In genomic region chr14:96011609-96012008, GRCh38 we compare ENCODE assay signal across 18 cellular contexts. TPM values are rescaled to one million over a fixed set of nuclear protein-coding genes. Genes with fewer than 3 reads are reported as not detected.
DNase-seq lines count a peak whose midpoint lies in the region; ATAC-seq, FAIRE-seq and TF ChIP-seq lines count a peak whose summit lies in the region.
"Had no signal": no experiment of that assay in that cellular context is flagged by ENCODE, and none has a peak within 500 bp of the region (broad histone marks: within the 10 kb centered on the region; RNA-seq: fewer than 3 reads in every experiment).

No MANE protein-coding gene starts in this region.

- no peaks in the 10 kb centered on the region for H3K36me3 ChIP-seq in liver (ENCODE audit: control insufficient read depth in 4 of 4, insufficient read depth in 3 of 4, low read depth in 1 of 4, low read length in 3 of 4)
- H3K36me3 ChIP-seq in HepG2 (replicated peaks in 1 of 2; ENCODE audit: control insufficient read depth in 1 of 2, insufficient read depth in 2 of 2, low read length in 2 of 2): no peaks in the 10 kb centered on the region
- H3K36me3 ChIP-seq in left ventricle myocardium inferior: no peaks in the 10 kb centered on the region

- ATAC-seq in HepG2: no peak
- no peak for ATAC-seq in stimulated activated naive B cell treated with anti-CD40 and anti-IgM and Interleukin-4, amounts not matched to agents 10 μg/mL and 1 μg/mL and 100 μg/mL, for 72 hours (replicated peaks)
- ATAC-seq: GM12878, HCT116 had no signal

- no peak overlapping the region for H3K27ac ChIP-seq in liver (ENCODE audit: low read depth in 1 of 2, low read length in 2 of 2)
- H3K27ac ChIP-seq in HepG2 (ENCODE audit: extremely low read length, insufficient read depth, low read length): no peak overlapping the region
- no peak overlapping the region for H3K27ac ChIP-seq in left ventricle myocardium inferior (replicated peaks)
- H3K27ac ChIP-seq: GM23248 had no signal

- H3K4me3 ChIP-seq in liver (ENCODE audit: low read depth in 1 of 3, low read length in 3 of 3) (no peak overlapping the region), HepG2 (replicated peaks in 1 of 3; ENCODE audit: insufficient read depth in 1 of 3, low read depth in 2 of 3, low read length in 3 of 3) (no peak overlapping the region), fibroblast of villous mesenchyme (ENCODE audit: low read depth, low read length) (no peak overlapping the region), left ventricle myocardium inferior (no peak overlapping the region)
- H3K4me3 ChIP-seq: GM12878, GM23248 had no signal

- POLR2A ChIA-PET in HepG2 (lab: Yijun Ruan, JAX): no interaction called here

- H3K9me3 ChIP-seq in liver (ENCODE audit: control insufficient read depth in 4 of 4, low read length in 3 of 4) (peaks cover 0 to 3% (median 0%) of the 10 kb centered on the region in 4 donors), HepG2 (ENCODE audit: low read length) (peaks cover 19% of the 10 kb centered on the region), left ventricle myocardium inferior (replicated peaks) (peaks cover 42% of the 10 kb centered on the region)

- H3K27me3 ChIP-seq in liver (ENCODE audit: control insufficient read depth in 4 of 4, insufficient read depth in 4 of 4, low read length in 3 of 4) (no peaks in the 10 kb centered on the region), HepG2 (ENCODE audit: control insufficient read depth in 1 of 2, insufficient read depth in 2 of 2, low read length in 2 of 2) (no peaks in the 10 kb centered on the region), left ventricle myocardium inferior (ENCODE audit: low read depth) (peaks cover 16% of the 10 kb centered on the region)

- H3K27ac Mint-ChIP-seq in stimulated activated naive B cell treated with anti-CD40 and anti-IgM and Interleukin-4, amounts not matched to agents 10 μg/mL and 1 μg/mL and 100 μg/mL, for 72 hours: no peak overlapping the region
- H3K27ac Mint-ChIP-seq: CD4-positive, alpha-beta memory T cell had no signal

- no peaks in the 10 kb centered on the region for H3K79me2 ChIP-seq in HepG2 (ENCODE audit: insufficient read depth, low read length)

- H3K9me3 Mint-ChIP-seq in stimulated activated naive B cell treated with anti-CD40 and anti-IgM and Interleukin-4, amounts not matched to agents 10 μg/mL and 1 μg/mL and 100 μg/mL, for 72 hours: peaks cover 15 to 17% of the 10 kb centered on the region in 2 donors

- no peaks in the 10 kb centered on the region for H4K20me1 ChIP-seq in HepG2 (ENCODE audit: insufficient read depth, low read length)

- H3K9ac ChIP-seq in liver (ENCODE audit: low read depth in 1 of 2, low read length in 2 of 2) (no peak overlapping the region), HepG2 (ENCODE audit: insufficient read depth, low read depth, low read length) (no peak overlapping the region)
- H3K9ac ChIP-seq: GM23248 had no signal

- CTCF ChIA-PET in HepG2 (lab: Yijun Ruan, JAX; ENCODE audit: low intra/inter-chr PET ratio, low total read pairs): no interaction called here

- TF ChIP-seq CTCF in liver (IDR thresholded peaks at IDR 0.05; ENCODE audit: low read depth, low read length, missing input control) (no peak), HepG2 (CRISPR knock-in tag; IDR thresholded peaks at IDR 0.05) (no peak), fibroblast of villous mesenchyme (IDR thresholded peaks at IDR 0.05; ENCODE audit: insufficient read depth, low read depth, low read length) (no peak), left ventricle myocardium inferior (IDR thresholded peaks at IDR 0.05; ENCODE audit: borderline replicate concordance) (no peak)

- H3K36me3 Mint-ChIP-seq in stimulated activated naive B cell treated with anti-CD40 and anti-IgM and Interleukin-4, amounts not matched to agents 10 μg/mL and 1 μg/mL and 100 μg/mL, for 72 hours: peaks cover 8 to 10% of the 10 kb centered on the region in 2 donors

- no peak overlapping the region for H2AFZ ChIP-seq in HepG2 (ENCODE audit: low read length)
- H2AFZ ChIP-seq: GM23248 had no signal

- no peak for TF ChIP-seq EP300 in HepG2 (IDR thresholded peaks at IDR 0.05; ENCODE audit: low read depth in 2 of 2, low read length in 2 of 2)
- TF ChIP-seq EP300 in HepG2 (CRISPR knock-in tag; IDR thresholded peaks at IDR 0.05; ENCODE audit: borderline replicate concordance): no peak

- peaks cover 14 to 19% of the 10 kb centered on the region in 2 donors for H3K4me1 Mint-ChIP-seq in stimulated activated naive B cell treated with anti-CD40 and anti-IgM and Interleukin-4, amounts not matched to agents 10 μg/mL and 1 μg/mL and 100 μg/mL, for 72 hours
- H3K4me1 Mint-ChIP-seq: CD4-positive, alpha-beta memory T cell had no signal

- DNase-seq in HepG2 (ENCODE audit: low spot score) (no peak), fibroblast of villous mesenchyme (ENCODE audit: low read depth) (peak; percentile 8), pons (ENCODE audit: low spot score) (peak; percentile 6), amniotic stem cell (lab: John Stamatoyannopoulos, UW) (no peak), left ventricle myocardium inferior (no peak)
- no peak for DNase-seq in stimulated activated naive B cell treated with anti-CD40 and anti-IgM and Interleukin-4, amounts not matched to agents 10 μg/mL and 1 μg/mL and 100 μg/mL, for 72 hours
- DNase-seq: C1 segment of cervical spinal cord; CD4-positive, alpha-beta memory T cell; DMS79; GM23248 had no signal

- intact Hi-C loops in HepG2 (cut with micrococcal nuclease; ENCODE audit: unreplicated experiment) (no loop called here), left ventricle myocardium inferior (cut with micrococcal nuclease) (no loop called here)

- no peak overlapping the region for H3K4me3 Mint-ChIP-seq in stimulated activated naive B cell treated with anti-CD40 and anti-IgM and Interleukin-4, amounts not matched to agents 10 μg/mL and 1 μg/mL and 100 μg/mL, for 72 hours
- H3K4me3 Mint-ChIP-seq: B cell; CD4-positive, alpha-beta memory T cell had no signal

- H3K4me1 ChIP-seq in liver (ENCODE audit: control insufficient read depth in 4 of 4, insufficient read depth in 4 of 4, low read length in 3 of 4) (peaks cover 0 to 6% (median 1%) of the 10 kb centered on the region in 4 donors), HepG2 (ENCODE audit: insufficient read depth, low read length) (no peaks in the 10 kb centered on the region), left ventricle myocardium inferior (no peaks in the 10 kb centered on the region)

- H3K27me3 Mint-ChIP-seq in stimulated activated naive B cell treated with anti-CD40 and anti-IgM and Interleukin-4, amounts not matched to agents 10 μg/mL and 1 μg/mL and 100 μg/mL, for 72 hours: peaks cover 0 to 1% of the 10 kb centered on the region in 2 donors
- H3K27me3 Mint-ChIP-seq: B cell had no signal

- no peak for FAIRE-seq in HepG2 (lab: Jason Lieb, UNC)
- FAIRE-seq: A204.1, GM12878, GM18507, H54, HTR-8/SVneo had no signal

- in situ Hi-C loops in HepG2 (cut with HindIII; ENCODE audit: extremely low pct_ligation_motif_present, low pct_unique_long_range_greater_than_20kb): no loop called here

- TF ChIP-seq POLR2A in HepG2 (IDR thresholded peaks at IDR 0.05; ENCODE audit: insufficient read depth in 1 of 2, low read depth in 2 of 2, low read length in 2 of 2): no peak

- TF ChIP-seq RAD21 in liver (IDR thresholded peaks at IDR 0.05) (no peak), HepG2 (CRISPR knock-in tag; IDR thresholded peaks at IDR 0.05) (no peak)

- BruUV-seq in HepG2 (replicated peaks; lab: Mats Ljungman, UMichigan): no TSS peak

- no peak overlapping the region for H3K4me2 ChIP-seq in HepG2 (ENCODE audit: low read depth, low read length)

TF ChIP-seq in liver, 16 proteins besides CTCF, POLR2A, EP300 and RAD21 (continues in another document):
- TF ChIP-seq HNF4G (IDR thresholded peaks at IDR 0.05) (peak; percentile 3), RXRA (IDR thresholded peaks at IDR 0.05) (peak; percentile 72 to 82), MAX (IDR thresholded peaks at IDR 0.05) (peak; percentile 36), FOXA2 (IDR thresholded peaks at IDR 0.05) (no peak), SP1 (IDR thresholded peaks at IDR 0.05) (peak; percentile 82)

TF ChIP-seq in HepG2, 621 proteins besides CTCF, POLR2A, EP300 and RAD21 (continues in another document):
- no peak for TF ChIP-seq MYPOP (CRISPR knock-in tag; IDR thresholded peaks at IDR 0.05)
- no peak for TF ChIP-seq FOXA1 (IDR thresholded peaks at IDR 0.05)
- TF ChIP-seq FOXA1 (CRISPR knock-in tag; IDR thresholded peaks at IDR 0.05): no peak

RNA-seq across cellular contexts. Expression of gene C14orf132, which starts 27.6 kb away (rescaled TPM):
- total RNA-seq in liver (1 to 10 TPM; 1.9 to 2.3 TPM), HepG2 (2016; rRNA removed; fragmentation: Illumina TruSeq; extraction: Trizol) (0.15 and 0.18 TPM in 2 replicates), fibroblast of villous mesenchyme (20.6 and 22.9 TPM in 2 replicates), left ventricle myocardium inferior (4.8 TPM)
- polyA plus RNA-seq in liver (1 to 10 TPM; 1.8 to 3.0 TPM), HepG2 (2011; rRNA removed) (0.13 TPM in 2 replicates)
- not detected in 2 replicates for total RNA-seq in HepG2 (2016; cell fraction: cytosol; rRNA removed; fragmentation: Illumina TruSeq; extraction: Trizol; ENCODE audit: low read depth)
- 0.09 and 0.15 TPM in 2 replicates for total RNA-seq in HepG2 (2016; cell fraction: insoluble cytoplasmic fraction; rRNA removed; fragmentation: Illumina TruSeq; extraction: Trizol)
- 0.06 and 0.10 TPM in 2 replicates for total RNA-seq in HepG2 (2016; cell fraction: membrane; rRNA removed; fragmentation: Illumina TruSeq; extraction: Trizol)
- 0.19 and 0.44 TPM in 2 replicates for total RNA-seq in HepG2 (2016; cell fraction: nucleus; rRNA removed; fragmentation: Illumina TruSeq; extraction: Trizol)
- 0.03 and 0.04 TPM in 2 replicates for polyA plus RNA-seq in HepG2 (2011; cell fraction: cytosol; rRNA removed)
- polyA plus RNA-seq in HepG2 (2011; cell fraction: nucleus; rRNA removed): 0.05 TPM in 2 replicates
- polyA plus RNA-seq in HepG2 (2012): not detected in 2 replicates
- polyA plus RNA-seq in HepG2 (2016; cell fraction: cytosol; fragmentation: Illumina TruSeq; extraction: Trizol; ENCODE audit: low read depth): 0.14 TPM in 1 of 2 replicates, not detected in the other
- 0.04 and 0.25 TPM in 2 replicates for polyA plus RNA-seq in HepG2 (2016; cell fraction: insoluble cytoplasmic fraction; fragmentation: Illumina TruSeq; extraction: Trizol; ENCODE audit: low read depth)
- 0.05 and 0.13 TPM in 2 replicates for polyA plus RNA-seq in HepG2 (2016; cell fraction: membrane; fragmentation: Illumina TruSeq; extraction: Trizol; ENCODE audit: low read depth)
- polyA plus RNA-seq in HepG2 (2016; cell fraction: nucleus; fragmentation: Illumina TruSeq; extraction: Trizol; ENCODE audit: insufficient read depth, low read depth): 0.09 and 0.37 TPM in 2 replicates
- 0.12 TPM in 1 of 2 replicates, not detected in the other for polyA minus RNA-seq in HepG2 (2011; rRNA and poly(A)+ RNA removed; ENCODE audit: low replicate concordance)
- polyA minus RNA-seq in HepG2 (2011; cell fraction: cytosol; rRNA and poly(A)+ RNA removed): not detected in 2 replicates
- 0.12 and 0.13 TPM in 2 replicates for polyA minus RNA-seq in HepG2 (2011; cell fraction: nucleus; rRNA and poly(A)+ RNA removed)

Comparison
In these comparisons a context has a peak if more than half of its experiments do, and no peak if none do; other contexts are left out.
1. DNase-seq: peak in fibroblast of villous mesenchyme (single experiment) and pons (single experiment); none in HepG2 (single experiment), amniotic stem cell (single experiment), stimulated activated naive B cell treated with anti-CD40 and anti-IgM and Interleukin-4, amounts not matched to agents 10 μg/mL and 1 μg/mL and 100 μg/mL, for 72 hours (single experiment) and left ventricle myocardium inferior (single experiment).